ENCODE assay signal across 20 cellular contexts in the genomic region with DNA sequence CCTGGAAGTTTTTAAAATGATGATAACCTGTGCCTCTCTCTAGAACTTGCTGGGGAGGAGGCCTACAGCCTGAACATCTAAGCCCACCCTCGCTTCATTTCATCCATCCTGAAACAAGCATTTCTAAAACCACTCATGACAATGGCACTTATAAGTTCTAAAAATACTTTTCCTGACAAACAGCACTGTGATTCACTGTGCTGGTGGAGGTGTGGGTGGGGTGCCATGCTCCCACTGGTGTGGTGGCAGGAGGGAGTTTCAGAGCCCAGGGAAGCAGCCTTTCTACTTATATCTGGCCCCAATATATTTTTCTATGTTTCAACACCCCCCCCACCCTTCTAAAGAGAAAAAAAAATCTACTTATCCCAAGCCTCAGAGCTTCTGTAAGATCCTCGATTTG.
"Had no signal": no experiment of that assay in that cellular context is flagged by ENCODE, and none has a peak within 500 bp of the region (broad histone marks: within the 10 kb centered on the region; RNA-seq: fewer than 3 reads in every experiment).

No MANE protein-coding gene starts in this region.

- H3K9me3 Mint-ChIP-seq: activated B cell treated with CpG ODN at 0.5 μM for 24 hours; activated CD4-positive, alpha-beta T cell treated with anti-CD3 and anti-CD28 coated beads, Interleukin-2, amount 10 ng/mL, durations not matched to agents 7 days and 5 days; dendritic cell treated with granulocyte-macrophage colony-stimulating factor and Interleukin-4, amounts not matched to agents 40 ng/mL and 50 ng/mL, for 4 days had no signal

- H3K79me2 ChIP-seq: hepatocyte had no signal

- H3K36me3 ChIP-seq: breast epithelium, gastroesophageal sphincter, right atrium auricular region, suprapubic skin had no signal

- DNase-seq: activated B cell treated with CpG ODN at 0.5 μM for 24 hours; activated CD4-positive, alpha-beta T cell treated with anti-CD3 and anti-CD28 coated beads, Interleukin-2, amount 10 ng/mL, durations not matched to agents 7 days and 5 days; activated CD8-positive, alpha-beta memory T cell treated with anti-CD3 and anti-CD28 coated beads for 24 hours; activated gamma-delta T cell treated with Interleukin-2 at 50 U/mL for 16 hours; aorta; mammary epithelial cell; naive thymus-derived CD4-positive, alpha-beta T cell; stimulated activated CD4-positive, alpha-beta T cell treated with anti-CD3 and anti-CD28 coated beads, Interleukin-15, amount 100 ng/mL, for 24 hours; stimulated activated CD4-positive, alpha-beta T cell treated with anti-CD3 and anti-CD28 coated beads, Interleukin-4, amount 100 ng/mL, for 1 hour; stimulated activated naive CD8-positive, alpha-beta T cell treated with anti-CD3 and anti-CD28 coated beads, Interleukin-15, Interleukin-2, amounts not matched to agents 100 U/mL and 50 U/mL, for 24 hours; trophoblast cell had no signal

- H3K27me3 Mint-ChIP-seq: activated B cell treated with CpG ODN at 0.5 μM for 24 hours; activated CD4-positive, alpha-beta T cell treated with anti-CD3 and anti-CD28 coated beads, Interleukin-2, amount 10 ng/mL, durations not matched to agents 7 days and 5 days; activated naive CD8-positive, alpha-beta T cell had no signal

- H3K36me3 Mint-ChIP-seq: activated naive CD8-positive, alpha-beta T cell; naive thymus-derived CD4-positive, alpha-beta T cell had no signal

- H3K4me3 Mint-ChIP-seq: activated B cell treated with CpG ODN at 0.5 μM for 24 hours; activated CD4-positive, alpha-beta T cell treated with anti-CD3 and anti-CD28 coated beads, Interleukin-2, amount 10 ng/mL, durations not matched to agents 7 days and 5 days; activated naive CD8-positive, alpha-beta T cell; dendritic cell treated with granulocyte-macrophage colony-stimulating factor and Interleukin-4, amounts not matched to agents 40 ng/mL and 50 ng/mL, for 4 days; naive thymus-derived CD4-positive, alpha-beta T cell had no signal

- H3K27ac ChIP-seq: breast epithelium, gastroesophageal sphincter, hepatocyte, right atrium auricular region, skin epidermis, suprapubic skin had no signal

- H3K4me1 Mint-ChIP-seq: activated B cell treated with CpG ODN at 0.5 μM for 24 hours; activated CD4-positive, alpha-beta T cell treated with anti-CD3 and anti-CD28 coated beads, Interleukin-2, amount 10 ng/mL, durations not matched to agents 7 days and 5 days had no signal

- H3K9me3 ChIP-seq: breast epithelium, gastroesophageal sphincter, right atrium auricular region, suprapubic skin had no signal

- H3K4me1 ChIP-seq: breast epithelium, gastroesophageal sphincter, right atrium auricular region, suprapubic skin had no signal

- H3K4me3 ChIP-seq: breast epithelium, gastroesophageal sphincter, hepatocyte, right atrium auricular region, skin epidermis, suprapubic skin had no signal

- H2AFZ ChIP-seq: hepatocyte had no signal

- ATAC-seq: gastroesophageal sphincter; left lobe of liver; naive thymus-derived CD4-positive, alpha-beta T cell; stimulated activated naive CD8-positive, alpha-beta T cell treated with anti-CD3 and anti-CD28 coated beads, Interleukin-15, Interleukin-2, amounts not matched to agents 100 U/mL and 50 U/mL, for 24 hours had no signal

- H3K27me3 ChIP-seq: breast epithelium, gastroesophageal sphincter, hepatocyte, right atrium auricular region, suprapubic skin had no signal

- H3K27ac Mint-ChIP-seq: activated B cell treated with CpG ODN at 0.5 μM for 24 hours; activated CD4-positive, alpha-beta T cell treated with anti-CD3 and anti-CD28 coated beads, Interleukin-2, amount 10 ng/mL, durations not matched to agents 7 days and 5 days; activated naive CD8-positive, alpha-beta T cell; dendritic cell treated with granulocyte-macrophage colony-stimulating factor and Interleukin-4, amounts not matched to agents 40 ng/mL and 50 ng/mL, for 4 days; naive thymus-derived CD4-positive, alpha-beta T cell had no signal

- H3K4me2 ChIP-seq: hepatocyte had no signal
